ENCODE assay signal across 1 cellular context in genomic region chr19:1482361-1483066, GRCh38.
A peak's percentile ranks its signal among the peaks of the same experiment; 100 is the strongest.
TF ChIP-seq lines count a peak whose summit lies in the region.

No MANE protein-coding gene starts in this region.

TF ChIP-seq in GM12878, 131 proteins besides CTCF, POLR2A, EP300 and RAD21:
- TF ChIP-seq ZBTB33 (IDR thresholded peaks at IDR 0.05) (peak; percentile 65), ATF3 (IDR thresholded peaks at IDR 0.05; ENCODE audit: borderline replicate concordance, extremely low read depth, low read depth, low read length) (no peak), MEF2B (IDR thresholded peaks at IDR 0.05; ENCODE audit: partially characterized antibody, poor library complexity, severe bottlenecking) (no peak), ELK1 (IDR thresholded peaks at IDR 0.05; ENCODE audit: low read depth, low read length) (no peak), DPF2 (IDR thresholded peaks at IDR 0.05) (peak; percentile 99), BMI1 (IDR thresholded peaks at IDR 0.05; ENCODE audit: borderline replicate concordance) (peak; percentile 65), ASH2L (IDR thresholded peaks at IDR 0.05; ENCODE audit: borderline replicate concordance, low read depth) (no peak), FOXM1 (IDR thresholded peaks at IDR 0.05; ENCODE audit: low read depth, low read length) (no peak), E4F1 (IDR thresholded peaks at IDR 0.05; ENCODE audit: borderline replicate concordance, partially characterized antibody) (no peak)
